Comparison of ENCODE assay signal across 22 cellular contexts in the genomic region with DNA sequence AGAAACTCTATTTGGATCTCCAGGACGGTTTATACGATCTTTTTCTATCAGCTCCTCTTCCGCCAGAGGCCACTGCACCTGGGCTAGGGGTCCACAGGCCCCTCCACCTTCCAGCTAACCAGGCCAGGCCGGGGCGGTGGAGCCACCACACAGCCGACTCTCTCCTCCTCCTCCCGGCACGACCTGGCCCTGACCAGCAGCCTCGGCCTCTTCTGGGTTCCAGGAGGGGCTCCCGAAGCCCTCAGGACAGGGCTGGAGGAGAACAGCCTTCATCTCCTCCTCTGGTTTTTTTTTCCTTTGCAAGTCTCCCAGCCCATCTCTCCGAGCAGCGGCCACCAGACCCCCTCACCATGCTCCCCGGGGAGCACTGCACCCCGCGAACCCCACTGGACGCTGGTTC. TPM values are rescaled to one million over a fixed set of nuclear protein-coding genes. Genes with fewer than 3 reads are reported as not detected.
A peak's percentile ranks its signal among the peaks of the same experiment; 100 is the strongest.
DNase-seq lines count a peak whose midpoint lies in the region; ATAC-seq and TF ChIP-seq lines count a peak whose summit lies in the region.
"Had no signal": no experiment of that assay in that cellular context is flagged by ENCODE, and none has a peak within 500 bp of the region (broad histone marks: within the 10 kb centered on the region; RNA-seq: fewer than 3 reads in every experiment).

No MANE protein-coding gene starts in this region.

- no peak overlapping the region for H3K4me3 ChIP-seq in Caco-2 (ENCODE audit: low read depth, low read length)
- H3K4me3 ChIP-seq in PC-3 (ENCODE audit: low read length), result no peak overlapping the region
- H3K4me3 ChIP-seq: MG63, Peyer's patch had no signal

- H3K27ac ChIP-seq in PC-3 (ENCODE audit: low read length), result no peak overlapping the region
- H3K27ac ChIP-seq: Peyer's patch had no signal

- H3K4me3 Mint-ChIP-seq in Caco-2 (ENCODE audit: unreplicated experiment), result no peak overlapping the region
- no peak overlapping the region for H3K4me3 Mint-ChIP-seq in brain
- no peak overlapping the region for H3K4me3 Mint-ChIP-seq in nephron
- H3K4me3 Mint-ChIP-seq: CD8-positive, alpha-beta T cell; HFFc6 had no signal

- H2AFZ ChIP-seq in PC-3 (ENCODE audit: low read length), result no peak overlapping the region

- no peaks in the 10 kb centered on the region for H3K9me2 ChIP-seq in PC-3 (replicated peaks; ENCODE audit: low read length)
- H3K9me2 ChIP-seq: SK-N-SH had no signal

- H3K36me3 ChIP-seq in Caco-2 (ENCODE audit: control insufficient read depth, insufficient read depth, low read length) (peaks cover 2% of the 10 kb centered on the region; the same call in 1 of the 2 replicates), PC-3 (ENCODE audit: low read depth, low read length) (no peaks in the 10 kb centered on the region; the same call in 1 of the 2 replicates)

- H3K9me3 ChIP-seq in Caco-2, result no peaks in the 10 kb centered on the region
- no peaks in the 10 kb centered on the region for H3K9me3 ChIP-seq in PC-3 (ENCODE audit: low read length)
- H3K9me3 ChIP-seq: MG63, Peyer's patch, SK-N-SH had no signal

- peaks cover 10% of the 10 kb centered on the region for H3K4me1 Mint-ChIP-seq in Caco-2 (ENCODE audit: low read depth, unreplicated experiment)
- H3K4me1 Mint-ChIP-seq in brain, result peaks cover 57% of the 10 kb centered on the region
- H3K4me1 Mint-ChIP-seq in nephron, result peaks cover 26% of the 10 kb centered on the region

- ATAC-seq in PC-3 (no peak), GM21717 (IDR thresholded peaks at IDR 0.05; ENCODE audit: unreplicated experiment) (no peak)
- ATAC-seq: CD8-positive, alpha-beta T cell had no signal

- H3K27ac Mint-ChIP-seq in Caco-2 (ENCODE audit: unreplicated experiment) (peak overlapping the region; percentile 42), brain (peak overlapping the region in 4 of 5 experiments; percentile 31 to 94 (median 70)), nephron (peak overlapping the region in 2 of 3 experiments; percentile 77 to 87)
- H3K27ac Mint-ChIP-seq: CD8-positive, alpha-beta T cell; HFFc6 had no signal

- H3K36me3 Mint-ChIP-seq in Caco-2 (ENCODE audit: insufficient read depth, unreplicated experiment) (peaks cover 71% of the 10 kb centered on the region), brain (peaks cover 16% of the 10 kb centered on the region), nephron (ENCODE audit: low read depth) (peaks cover 6% of the 10 kb centered on the region)

- H4K20me1 ChIP-seq in PC-3 (ENCODE audit: low read length), result no peaks in the 10 kb centered on the region

- H3K27me3 ChIP-seq in Caco-2 (replicated peaks; ENCODE audit: control insufficient read depth, insufficient read depth, low read length) (no peaks in the 10 kb centered on the region), PC-3 (ENCODE audit: low read length) (no peaks in the 10 kb centered on the region)
- H3K27me3 ChIP-seq: MG63 had no signal

- no peaks in the 10 kb centered on the region for H3K79me2 ChIP-seq in PC-3 (ENCODE audit: low read length)

- no peaks in the 10 kb centered on the region for H3K9me3 Mint-ChIP-seq in Caco-2 (ENCODE audit: unreplicated experiment)
- no peaks in the 10 kb centered on the region for H3K9me3 Mint-ChIP-seq in brain
- no peaks in the 10 kb centered on the region for H3K9me3 Mint-ChIP-seq in nephron
- H3K9me3 Mint-ChIP-seq: CD8-positive, alpha-beta T cell; HFFc6 had no signal

- CTCF ChIA-PET in Caco-2 (lab: Charles Lee), result no interaction called here
- CTCF ChIA-PET in PC-3 (lab: Charles Lee), result no interaction called here

- no peak for DNase-seq in Caco-2
- DNase-seq in PC-3, result no peak
- no peak for DNase-seq in AG20443 (ENCODE audit: low spot score)
- DNase-seq in Ammon's horn (ENCODE audit: low spot score), result no peak
- no peak for DNase-seq in DMS153 treated with DMSO at 0.1 percent for 48 hours (lab: John Stamatoyannopoulos, UW; ENCODE audit: unreplicated experiment)
- DNase-seq: AML-193; C1 segment of cervical spinal cord; CD8-positive, alpha-beta T cell; DND-41; HFFc6; KBM-7; MG63; NCI-H2029; NCI-H2227 treated with DMSO at 0.1 percent for 48 hours; NCI-H526 treated with DMSO at 0.1 percent for 48 hours; Peyer's patch; SK-N-SH had no signal

- POLR2A ChIA-PET in Caco-2 (lab: Charles Lee) (no interaction called here), PC-3 (lab: Charles Lee; ENCODE audit: unreplicated experiment) (no interaction called here)

- no peak overlapping the region for H3K9ac ChIP-seq in PC-3 (ENCODE audit: low read length)
- H3K9ac ChIP-seq: SK-N-SH had no signal

- BruUV-seq in Caco-2 (replicated peaks; lab: Mats Ljungman, UMichigan) (TSS peak; percentile 31), PC-3 (replicated peaks; lab: Mats Ljungman, UMichigan) (TSS peak; percentile 47)

- TF ChIP-seq CTCF in Caco-2 (IDR thresholded peaks at IDR 0.05; ENCODE audit: insufficient read depth in 1 of 2, low read depth in 1 of 2, low read length in 1 of 2, severe bottlenecking in 1 of 2, unreplicated experiment in 1 of 2), result no peak
- TF ChIP-seq CTCF in PC-3 (conservative IDR thresholded peaks at IDR 0.05; ENCODE audit: low read depth, low read length), result no peak
- TF ChIP-seq CTCF in brain (conservative IDR thresholded peaks at IDR 0.05), result no peak
- TF ChIP-seq CTCF in nephron (IDR thresholded peaks at IDR 0.05; ENCODE audit: unreplicated experiment in 3 of 3), result no peak

- intact Hi-C loops in Caco-2 (cut with micrococcal nuclease; ENCODE audit: unreplicated experiment) (no loop called here), PC-3 (cut with micrococcal nuclease) (no loop called here)

- H3K27me3 Mint-ChIP-seq in Caco-2 (ENCODE audit: insufficient read depth, unreplicated experiment), result no peaks in the 10 kb centered on the region
- peaks cover 7% of the 10 kb centered on the region for H3K27me3 Mint-ChIP-seq in brain
- peaks cover 19% of the 10 kb centered on the region for H3K27me3 Mint-ChIP-seq in nephron (ENCODE audit: low read depth)

- H3K4me2 ChIP-seq in PC-3 (ENCODE audit: low read length), result no peak overlapping the region
- H3K4me2 ChIP-seq: SK-N-SH had no signal

- no peaks in the 10 kb centered on the region for H3F3A ChIP-seq in PC-3 (ENCODE audit: low read length, unreplicated experiment)

- H3K4me1 ChIP-seq in Caco-2, result no peaks in the 10 kb centered on the region
- no peaks in the 10 kb centered on the region for H3K4me1 ChIP-seq in PC-3 (ENCODE audit: insufficient read depth, low read length)

RNA-seq across cellular contexts. Expression of a gene that starts 17.1 kb away (rescaled TPM):
- total RNA-seq in Caco-2 (2022), result 3.6 and 5.0 TPM in 2 replicates
- 7.7 and 8.1 TPM in 2 replicates for total RNA-seq in PC-3 (2014; rRNA removed)
- polyA plus RNA-seq in brain (ENCODE audit: insufficient read depth, low read depth, low replicate concordance), result 18.3 TPM
- total RNA-seq: CD8-positive, alpha-beta T cell; Peyer's patch had no signal

RNA-seq across cellular contexts. Expression of a gene that starts 49.2 kb away (rescaled TPM):
- total RNA-seq in Caco-2 (2022) (11.1 and 13.8 TPM in 2 replicates), PC-3 (2014; rRNA removed) (not detected in 2 replicates)
- polyA plus RNA-seq in brain (ENCODE audit: insufficient read depth, low read depth, low replicate concordance), result 145 TPM
- total RNA-seq: CD8-positive, alpha-beta T cell; LHCN-M2; NCI-H460 had no signal

RNA-seq across cellular contexts. Expression of a gene that starts 57.4 kb away (rescaled TPM):
- total RNA-seq in Caco-2 (2022) (728 and 748 TPM in 2 replicates), PC-3 (2014; rRNA removed) (442 and 650 TPM in 2 replicates)
- polyA plus RNA-seq in brain (ENCODE audit: insufficient read depth, low read depth, low replicate concordance), result 385 TPM

Comparison
In these comparisons a context has a peak if more than half of its experiments do, and no peak if none do; other contexts are left out.
1. RNA of a gene that starts 49.2 kb away (total RNA-seq): 11.1 to 13.8 TPM in Caco-2; not detected in PC-3; every median in the first group is over 10 times any median in the second.
2. Peak in every context shown above with its lines, with median percentiles within 50 percentile points of each other: H3K27ac Mint-ChIP-seq.